Comparison of ENCODE assay signal across 8 cellular contexts in genomic region chr4:173318648-173319211, GRCh38. TPM values are rescaled to one million over a fixed set of nuclear protein-coding genes. Genes with fewer than 3 reads are reported as not detected.
DNase-seq lines count a peak whose midpoint lies in the region; ATAC-seq and TF ChIP-seq lines count a peak whose summit lies in the region.

No MANE protein-coding gene starts in this region.

- H3K79me2 ChIP-seq in ACC112 (ENCODE audit: control insufficient read depth, insufficient read depth, low read length, unreplicated experiment), result no peaks in the 10 kb centered on the region
- no peaks in the 10 kb centered on the region for H3K79me2 ChIP-seq in Karpas-422 (ENCODE audit: low read length)

- H3K36me3 ChIP-seq in ACC112 (ENCODE audit: insufficient read depth, low read length), result no peaks in the 10 kb centered on the region
- H3K36me3 ChIP-seq in breast epithelium, result no peaks in the 10 kb centered on the region
- H3K36me3 ChIP-seq in Karpas-422 (ENCODE audit: insufficient read depth, low read length), result no peaks in the 10 kb centered on the region; the same call in 1 of the 2 replicates

- no peaks in the 10 kb centered on the region for H3K9me2 ChIP-seq in Karpas-422 (replicated peaks; ENCODE audit: insufficient read depth, low read length)

- no peak overlapping the region for H3K4me2 ChIP-seq in Karpas-422 (ENCODE audit: low read depth, low read length, poor library complexity, severe bottlenecking)

- H3K27me3 ChIP-seq in ACC112 (ENCODE audit: insufficient read depth, low read length), result no peaks in the 10 kb centered on the region
- H3K27me3 ChIP-seq in breast epithelium, result no peaks in the 10 kb centered on the region
- no peaks in the 10 kb centered on the region for H3K27me3 ChIP-seq in Karpas-422 (ENCODE audit: low read length)

- intact Hi-C loops in breast epithelium (cut with DNase I; ENCODE audit: low total_unique reads), result no loop called here

- ATAC-seq in left lobe of liver, result peak; percentile 71

- CTCF ChIA-PET in GM10248 (lab: Yijun Ruan, JAX), result interaction anchor here (0.7 to 12.0 kb wide), 29 partner anchors 9 to 306 kb away, joined by 3 to 201 read pairs (median 5); partner anchors contain the start of gene HMGB2

- H3K4me3 ChIP-seq in ACC112 (ENCODE audit: low read depth, low read length) (no peak overlapping the region), NB4 (ENCODE audit: low read depth, low read length) (no peak overlapping the region), breast epithelium (no peak overlapping the region), Karpas-422 (ENCODE audit: low read length) (no peak overlapping the region)

- 0 out of 2 replicates have a peak overlapping the region, but pooled peaks have one; percentile 2 for H3K27ac ChIP-seq in ACC112 (ENCODE audit: low read depth, low read length)
- H3K27ac ChIP-seq in breast epithelium, result no peak overlapping the region
- H3K27ac ChIP-seq in Karpas-422 (ENCODE audit: low read length), result no peak overlapping the region

- TF ChIP-seq POLR2A in NB4 (IDR thresholded peaks at IDR 0.05; ENCODE audit: extremely low read depth, insufficient read length) (no peak), breast epithelium (IDR thresholded peaks at IDR 0.05) (no peak)

- H3K9me3 ChIP-seq in breast epithelium, result no peaks in the 10 kb centered on the region
- H3K9me3 ChIP-seq in Karpas-422 (ENCODE audit: low read length), result no peaks in the 10 kb centered on the region

- peak; percentile 9 for TF ChIP-seq CTCF in GM10248 (IDR thresholded peaks at IDR 0.05; ENCODE audit: control extremely low read depth, extremely low read depth, low read depth, missing control alignments)
- no peak for TF ChIP-seq CTCF in NB4 (IDR thresholded peaks at IDR 0.05; ENCODE audit: low read depth, low read length)
- peak in 2 of 3 donors; percentile 27 to 55 for TF ChIP-seq CTCF in breast epithelium (IDR thresholded peaks at IDR 0.05)

- no peaks in the 10 kb centered on the region for H4K20me1 ChIP-seq in Karpas-422 (ENCODE audit: insufficient read depth, low read depth, low read length)

- POLR2A ChIA-PET in GM10248 (lab: Yijun Ruan, JAX), result interaction anchor here (0.8 to 1.0 kb wide), 2 partner anchors 13 to 16 kb away, joined by 3 to 4 read pairs; partner anchors contain the start of gene HMGB2

- H2AFZ ChIP-seq in ACC112 (ENCODE audit: low read length, unreplicated experiment) (no peak overlapping the region), Karpas-422 (ENCODE audit: low read length) (no peak overlapping the region)

- peaks cover 17% of the 10 kb centered on the region for H3K4me1 ChIP-seq in ACC112 (ENCODE audit: control insufficient read depth, insufficient read depth, low read length, unreplicated experiment)
- no peaks in the 10 kb centered on the region for H3K4me1 ChIP-seq in breast epithelium
- peaks cover 15% of the 10 kb centered on the region for H3K4me1 ChIP-seq in Karpas-422 (ENCODE audit: low read length)

- no peak overlapping the region for H3K9ac ChIP-seq in Karpas-422 (ENCODE audit: low read length)

- DNase-seq in GM10248 (ENCODE audit: extremely low spot score) (no peak), NB4 (ENCODE audit: low read depth) (peak; percentile 52), breast epithelium (ENCODE audit: low spot score in 2 of 2) (no peak), left lobe of liver (ENCODE audit: low spot score) (no peak), OCI-M2 (lab: John Stamatoyannopoulos, UW; ENCODE audit: unreplicated experiment) (no peak), Karpas-422 (no peak)
- DNase-seq in activated CD4-positive, alpha-beta T cell treated with anti-CD3 and anti-CD28 coated beads, Interleukin-2, amount 50 U/mL, for 48 hours, result no peak

RNA-seq across cellular contexts. Expression of gene HMGB2, which starts 15.4 kb away (rescaled TPM):
- 10 to 100 TPM; 48.2 to 66.2 (median 58.0) TPM for total RNA-seq in breast epithelium
- total RNA-seq in left lobe of liver, result 4.8 TPM
- 101 and 155 TPM in 2 replicates for total RNA-seq in Karpas-422 (2014; rRNA removed; shearing (Covaris generic); ENCODE audit: low replicate concordance)

RNA-seq across cellular contexts. Expression of gene SAP30, which starts 52.0 kb away (rescaled TPM):
- total RNA-seq in breast epithelium (10 to 100 TPM; 29.8 to 50.1 (median 41.7) TPM), left lobe of liver (3.8 TPM)
- 2.0 and 11.9 TPM in 2 replicates for total RNA-seq in Karpas-422 (2014; rRNA removed; shearing (Covaris generic); ENCODE audit: low replicate concordance)
